Comparison of ENCODE assay signal across 8 cellular contexts in genomic region chrX:109782994-109783711, GRCh38. TPM values are rescaled to one million over a fixed set of nuclear protein-coding genes. Genes with fewer than 3 reads are reported as not detected.
A peak's percentile ranks its signal among the peaks of the same experiment; 100 is the strongest.
DNase-seq lines count a peak whose midpoint lies in the region; ATAC-seq and TF ChIP-seq lines count a peak whose summit lies in the region.

No MANE protein-coding gene starts in this region.

- no peaks in the 10 kb centered on the region for H3K36me3 Mint-ChIP-seq in natural killer cell treated with Interleukin-12 subunit alpha and Interleukin-12 subunit beta and Interleukin-15 and Interleukin-18, amount 100 ng/mL, for 72 hours
- no peaks in the 10 kb centered on the region for H3K36me3 Mint-ChIP-seq in natural killer cell
- H3K36me3 Mint-ChIP-seq in T-helper 2 cell treated with Interferon-gamma antibody and Interleukin-4, amounts not matched to agents 5 μg/mL and 100 μg/mL, for 36 hours (ENCODE audit: low read depth): no peaks in the 10 kb centered on the region

- peak in 1 of 2 donors; percentile 51 for ATAC-seq in natural killer cell treated with Interleukin-12 subunit alpha and Interleukin-12 subunit beta and Interleukin-15 and Interleukin-18, amount 100 ng/mL, for 72 hours
- ATAC-seq in natural killer cell (no peak), HG02852 (IDR thresholded peaks at IDR 0.05; ENCODE audit: unreplicated experiment) (peak; percentile 87), GM19397 (IDR thresholded peaks at IDR 0.05; ENCODE audit: unreplicated experiment) (no peak)

- H3K4me3 Mint-ChIP-seq in natural killer cell treated with Interleukin-12 subunit alpha and Interleukin-12 subunit beta and Interleukin-15 and Interleukin-18, amount 100 ng/mL, for 72 hours: peak overlapping the region; percentile 81
- no peak overlapping the region for H3K4me3 Mint-ChIP-seq in natural killer cell
- peak overlapping the region; percentile 73 for H3K4me3 Mint-ChIP-seq in T-helper 2 cell treated with Interferon-gamma antibody and Interleukin-4, amounts not matched to agents 5 μg/mL and 100 μg/mL, for 36 hours

- peak overlapping the region; percentile 48 to 86 for H3K27ac Mint-ChIP-seq in natural killer cell treated with Interleukin-12 subunit alpha and Interleukin-12 subunit beta and Interleukin-15 and Interleukin-18, amount 100 ng/mL, for 72 hours
- H3K27ac Mint-ChIP-seq in natural killer cell: no peak overlapping the region
- peak overlapping the region; percentile 93 for H3K27ac Mint-ChIP-seq in T-helper 2 cell treated with Interferon-gamma antibody and Interleukin-4, amounts not matched to agents 5 μg/mL and 100 μg/mL, for 36 hours

- intact Hi-C loops in natural killer cell (cut with micrococcal nuclease): no loop called here

- TF ChIP-seq CTCF in natural killer cell (IDR thresholded peaks at IDR 0.05): no peak

- peaks cover 7 to 11% of the 10 kb centered on the region in 2 donors for H3K4me1 Mint-ChIP-seq in natural killer cell treated with Interleukin-12 subunit alpha and Interleukin-12 subunit beta and Interleukin-15 and Interleukin-18, amount 100 ng/mL, for 72 hours (ENCODE audit: low read depth in 2 of 2)
- no peaks in the 10 kb centered on the region for H3K4me1 Mint-ChIP-seq in natural killer cell
- peaks cover 20% of the 10 kb centered on the region for H3K4me1 Mint-ChIP-seq in T-helper 2 cell treated with Interferon-gamma antibody and Interleukin-4, amounts not matched to agents 5 μg/mL and 100 μg/mL, for 36 hours (ENCODE audit: low read depth)

- H3K9me3 Mint-ChIP-seq in natural killer cell treated with Interleukin-12 subunit alpha and Interleukin-12 subunit beta and Interleukin-15 and Interleukin-18, amount 100 ng/mL, for 72 hours: no peaks in the 10 kb centered on the region
- H3K9me3 Mint-ChIP-seq in natural killer cell: no peaks in the 10 kb centered on the region
- H3K9me3 Mint-ChIP-seq in T-helper 2 cell treated with Interferon-gamma antibody and Interleukin-4, amounts not matched to agents 5 μg/mL and 100 μg/mL, for 36 hours: no peaks in the 10 kb centered on the region

- peaks cover 0 to 6% of the 10 kb centered on the region in 2 donors for H3K27me3 Mint-ChIP-seq in natural killer cell treated with Interleukin-12 subunit alpha and Interleukin-12 subunit beta and Interleukin-15 and Interleukin-18, amount 100 ng/mL, for 72 hours
- peaks cover 0 to 17% of the 10 kb centered on the region in 2 donors for H3K27me3 Mint-ChIP-seq in natural killer cell (ENCODE audit: low read depth in 2 of 2)
- H3K27me3 Mint-ChIP-seq in T-helper 2 cell treated with Interferon-gamma antibody and Interleukin-4, amounts not matched to agents 5 μg/mL and 100 μg/mL, for 36 hours (ENCODE audit: low read depth): no peaks in the 10 kb centered on the region

- no peak for DNase-seq in natural killer cell treated with Interleukin-12 subunit alpha and Interleukin-12 subunit beta and Interleukin-15 and Interleukin-18, amount 100 ng/mL, for 72 hours (ENCODE audit: low spot score)
- no peak for DNase-seq in natural killer cell
- peak; percentile 36 for DNase-seq in T-helper 2 cell treated with Interferon-gamma antibody and Interleukin-4, amounts not matched to agents 5 μg/mL and 100 μg/mL, for 36 hours (ENCODE audit: low spot score)
- DNase-seq in central memory CD4-positive, alpha-beta T cell: no peak
- no peak for DNase-seq in medulla oblongata (ENCODE audit: extremely low spot score)
- DNase-seq in NCI-H1436 (lab: John Stamatoyannopoulos, UW): no peak

RNA-seq across cellular contexts. Expression of gene ACSL4, which starts 50.1 kb away (rescaled TPM):
- 10 to 100 TPM; 60.2 to 79.4 TPM for total RNA-seq in natural killer cell treated with Interleukin-12 subunit alpha and Interleukin-12 subunit beta and Interleukin-15 and Interleukin-18, amount 100 ng/mL, for 72 hours
- total RNA-seq in natural killer cell: 10 to 100 TPM; 19.8 to 28.4 (median 21.7) TPM

Comparison
In these comparisons a context has a peak if more than half of its experiments do, and no peak if none do; other contexts are left out.
1. H3K27ac Mint-ChIP-seq: peak in natural killer cell treated with Interleukin-12 subunit alpha and Interleukin-12 subunit beta and Interleukin-15 and Interleukin-18, amount 100 ng/mL, for 72 hours (2 of 2) and T-helper 2 cell treated with Interferon-gamma antibody and Interleukin-4, amounts not matched to agents 5 μg/mL and 100 μg/mL, for 36 hours (single experiment); none in natural killer cell (0 of 2).